Comparison of ENCODE assay signal across 8 cellular contexts in the genomic region with DNA sequence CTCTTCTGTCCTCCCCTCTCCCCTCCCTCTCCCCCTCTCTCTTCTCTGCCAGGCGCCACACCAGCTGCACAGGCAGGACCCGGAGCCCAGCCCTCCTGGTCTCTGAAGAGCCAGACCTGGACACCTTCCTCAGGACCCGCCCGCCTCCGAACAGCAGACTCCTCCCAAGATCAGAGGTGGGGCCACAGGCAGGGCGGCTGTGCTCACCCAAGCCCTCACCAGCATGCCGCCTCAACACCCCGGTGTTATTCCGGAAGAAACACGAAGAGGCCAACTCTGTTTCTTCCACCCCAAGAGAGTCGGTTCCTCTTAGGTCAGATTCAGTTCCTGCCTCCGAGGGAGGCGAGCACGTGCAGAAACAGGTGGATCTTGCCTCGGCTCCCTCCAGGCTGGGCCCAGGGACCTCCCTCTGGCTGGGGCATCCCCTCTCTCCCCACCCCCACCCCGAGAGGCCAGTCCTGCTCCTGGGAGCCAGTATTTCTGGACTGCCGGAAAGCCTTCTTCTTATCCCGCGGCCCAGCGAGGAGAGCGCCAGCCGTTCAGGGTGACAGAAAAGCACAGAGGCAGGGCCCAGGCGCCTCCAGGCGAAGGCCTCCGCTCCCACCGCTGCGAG. TPM values are rescaled to one million over a fixed set of nuclear protein-coding genes. Genes with fewer than 3 reads are reported as not detected.
DNase-seq lines count a peak whose midpoint lies in the region; ATAC-seq, FAIRE-seq and TF ChIP-seq lines count a peak whose summit lies in the region.
"Not testable (repeated sequence)": the region's sequence is repeated elsewhere in the genome, so short reads cannot be mapped to it uniquely, and the experiment has no call there.

No MANE protein-coding gene starts in this region.

- CTCF ChIA-PET in activated B cell treated with CpG ODN at 0.5 μM for 24 hours (lab: Charles Lee): not testable (repeated sequence)

- DNase-seq in GM12891 (ENCODE audit: insufficient read length, low spot score); activated B cell treated with CpG ODN at 0.5 μM for 24 hours; activated naive CD8-positive, alpha-beta T cell treated with anti-CD3 and anti-CD28 coated beads, Interleukin-2, amount 10 ng/mL, durations not matched to agents 7 days and 5 days; left cardiac atrium; naive thymus-derived CD8-positive, alpha-beta T cell; upper lobe of left lung: not testable (repeated sequence)

- not testable (repeated sequence) for H3K36me3 ChIP-seq in upper lobe of left lung

- not testable (repeated sequence) for H3K4me3 Mint-ChIP-seq in activated B cell treated with CpG ODN at 0.5 μM for 24 hours; activated naive CD8-positive, alpha-beta T cell treated with anti-CD3 and anti-CD28 coated beads, Interleukin-2, amount 10 ng/mL, durations not matched to agents 7 days and 5 days; naive thymus-derived CD8-positive, alpha-beta T cell

- not testable (repeated sequence) for H3K27ac ChIP-seq in upper lobe of left lung

- not testable (repeated sequence) for H3K9me3 ChIP-seq in upper lobe of left lung

- not testable (repeated sequence) for H3K9me3 Mint-ChIP-seq in activated B cell treated with CpG ODN at 0.5 μM for 24 hours; activated naive CD8-positive, alpha-beta T cell treated with anti-CD3 and anti-CD28 coated beads, Interleukin-2, amount 10 ng/mL, durations not matched to agents 7 days and 5 days; naive thymus-derived CD8-positive, alpha-beta T cell

- H3K4me1 ChIP-seq in upper lobe of left lung: not testable (repeated sequence)

- not testable (repeated sequence) for H3K4me3 ChIP-seq in upper lobe of left lung

- H3K27me3 Mint-ChIP-seq in activated B cell treated with CpG ODN at 0.5 μM for 24 hours; activated naive CD8-positive, alpha-beta T cell treated with anti-CD3 and anti-CD28 coated beads, Interleukin-2, amount 10 ng/mL, durations not matched to agents 7 days and 5 days; naive thymus-derived CD8-positive, alpha-beta T cell: not testable (repeated sequence)

- not testable (repeated sequence) for H3K4me1 Mint-ChIP-seq in activated B cell treated with CpG ODN at 0.5 μM for 24 hours; activated naive CD8-positive, alpha-beta T cell treated with anti-CD3 and anti-CD28 coated beads, Interleukin-2, amount 10 ng/mL, durations not matched to agents 7 days and 5 days; naive thymus-derived CD8-positive, alpha-beta T cell

- TF ChIP-seq POLR2A in GM12891 (IDR thresholded peaks at IDR 0.05; ENCODE audit: low read depth, low read length); upper lobe of left lung (IDR thresholded peaks at IDR 0.05): not testable (repeated sequence)

- not testable (repeated sequence) for H3K27me3 ChIP-seq in upper lobe of left lung

- WGBS in upper lobe of left lung, 2 donors: no CpG with 5 or more reads among the region's 27 CpGs

- not testable (repeated sequence) for TF ChIP-seq CTCF in activated B cell treated with CpG ODN at 0.5 μM for 24 hours (IDR thresholded peaks at IDR 0.05); upper lobe of left lung (IDR thresholded peaks at IDR 0.05)

- intact Hi-C loops in activated B cell treated with CpG ODN at 0.5 μM for 24 hours (cut with micrococcal nuclease); left cardiac atrium (cut with DNase I): not testable (repeated sequence)

- POLR2A ChIA-PET in activated B cell treated with CpG ODN at 0.5 μM for 24 hours (lab: Charles Lee); activated naive CD8-positive, alpha-beta T cell treated with anti-CD3 and anti-CD28 coated beads, Interleukin-2, amount 10 ng/mL, durations not matched to agents 7 days and 5 days (lab: Charles Lee); naive thymus-derived CD8-positive, alpha-beta T cell (lab: Charles Lee): not testable (repeated sequence)

- not testable (repeated sequence) for H3K27ac Mint-ChIP-seq in activated B cell treated with CpG ODN at 0.5 μM for 24 hours; activated naive CD8-positive, alpha-beta T cell treated with anti-CD3 and anti-CD28 coated beads, Interleukin-2, amount 10 ng/mL, durations not matched to agents 7 days and 5 days; naive thymus-derived CD8-positive, alpha-beta T cell

- FAIRE-seq in GM12891 (lab: Jason Lieb, UNC): peak; percentile 66

- TF ChIP-seq EP300 in upper lobe of left lung (IDR thresholded peaks at IDR 0.05): not testable (repeated sequence)

- ATAC-seq in GM19452 (IDR thresholded peaks at IDR 0.05; ENCODE audit: unreplicated experiment) (peak; percentile 51), HG02759 (IDR thresholded peaks at IDR 0.05; ENCODE audit: unreplicated experiment) (peak; percentile 62), activated B cell treated with CpG ODN at 0.5 μM for 24 hours (ENCODE audit: low read depth) (peak; percentile 93), left cardiac atrium (peak; percentile 53 to 60), upper lobe of left lung (ENCODE audit: low FRiP score in 2 of 2) (peak; percentile 58 to 77)
- ATAC-seq in activated naive CD8-positive, alpha-beta T cell treated with anti-CD3 and anti-CD28 coated beads, Interleukin-2, amount 10 ng/mL, durations not matched to agents 7 days and 5 days (ENCODE audit: low read depth): peak; percentile 84
- ATAC-seq in naive thymus-derived CD8-positive, alpha-beta T cell: peak; percentile 26 to 61

- not testable (repeated sequence) for H3K36me3 Mint-ChIP-seq in activated B cell treated with CpG ODN at 0.5 μM for 24 hours (ENCODE audit: low read depth); activated naive CD8-positive, alpha-beta T cell treated with anti-CD3 and anti-CD28 coated beads, Interleukin-2, amount 10 ng/mL, durations not matched to agents 7 days and 5 days; naive thymus-derived CD8-positive, alpha-beta T cell

RNA-seq across cellular contexts. Expression of a gene that starts 16.4 kb away (rescaled TPM):
- 1.5 TPM for polyA plus RNA-seq in GM12891 (2012; ENCODE audit: low read depth, missing spikeins)
- total RNA-seq in activated B cell treated with CpG ODN at 0.5 μM for 24 hours (20.2 and 20.4 TPM in 2 replicates), left cardiac atrium (10 to 100 TPM; 15.3 to 49.7 TPM), upper lobe of left lung (10 to 100 TPM in 5 of 6 donors, 1 to 10 TPM in 1; 7.8 to 77.3 (median 43.7) TPM)
- total RNA-seq in activated naive CD8-positive, alpha-beta T cell treated with anti-CD3 and anti-CD28 coated beads, Interleukin-2, amount 10 ng/mL, durations not matched to agents 7 days and 5 days: 10 to 100 TPM; 25.9 to 31.6 TPM
- 1 to 10 TPM; 5.1 to 5.5 TPM for total RNA-seq in naive thymus-derived CD8-positive, alpha-beta T cell
- 1 to 10 TPM in 1 of 3 donors, under 1 TPM in 1, not detected in 1; 0.57 to 1.4 TPM for polyA plus RNA-seq in naive thymus-derived CD8-positive, alpha-beta T cell
